16 cellular contexts compared by ENCODE assay signal in the genomic region with DNA sequence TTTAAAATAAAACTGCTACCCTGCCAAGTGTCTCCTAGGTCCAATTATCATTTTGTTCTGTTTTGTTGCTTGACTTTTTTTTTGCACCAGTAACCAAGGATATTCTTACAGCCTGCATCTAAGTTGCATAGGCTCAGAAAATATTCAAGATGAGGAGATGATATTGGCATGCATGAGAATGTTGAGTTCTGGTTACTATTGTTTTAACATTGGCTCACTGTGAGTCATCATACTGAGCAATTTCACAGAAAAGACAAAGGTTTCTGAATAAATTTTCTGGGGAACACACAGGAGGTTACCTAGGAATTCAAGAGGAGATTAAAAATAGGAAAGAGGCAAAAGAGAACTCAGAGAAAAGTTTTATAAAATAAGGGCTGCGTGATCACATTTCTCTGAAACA.
DNase-seq lines count a peak whose midpoint lies in the region; ATAC-seq, FAIRE-seq and TF ChIP-seq lines count a peak whose summit lies in the region.
"Had no signal": no experiment of that assay in that cellular context is flagged by ENCODE, and none has a peak within 500 bp of the region (broad histone marks: within the 10 kb centered on the region; RNA-seq: fewer than 3 reads in every experiment).

No MANE protein-coding gene starts in this region.

- no peaks in the 10 kb centered on the region for H3K9me3 ChIP-seq in skeletal muscle satellite cell (replicated peaks; ENCODE audit: low read length)
- H3K9me3 ChIP-seq in upper lobe of right lung: no peaks in the 10 kb centered on the region
- H3K9me3 ChIP-seq: BLaER1, suprapubic skin had no signal

- peaks cover 5% of the 10 kb centered on the region for H3K4me1 ChIP-seq in foreskin keratinocyte
- H3K4me1 ChIP-seq in skeletal muscle satellite cell (ENCODE audit: control insufficient read depth, insufficient read depth, low read length): peaks cover 38% of the 10 kb centered on the region
- H3K4me1 ChIP-seq in upper lobe of right lung: no peaks in the 10 kb centered on the region
- H3K4me1 ChIP-seq: BLaER1, suprapubic skin had no signal

- H3K27ac ChIP-seq in foreskin keratinocyte (peak overlapping the region; percentile 41), upper lobe of right lung (no peak overlapping the region)
- H3K27ac ChIP-seq: BLaER1, SK-N-MC, suprapubic skin had no signal

- DNase-seq in HS-5 (ENCODE audit: low read depth) (peak; percentile 84), bronchial epithelial cell (ENCODE audit: low read depth) (peak; percentile 49), foreskin keratinocyte (peak; percentile 70 to 91), NCI-H69 (lab: John Stamatoyannopoulos, UW) (no peak), upper lobe of right lung (no peak), NCI-H748 treated with DMSO at 0.1 percent for 48 hours (lab: John Stamatoyannopoulos, UW) (no peak)
- DNase-seq: activated CD4-positive, alpha-beta T cell treated with anti-CD3 and anti-CD28 coated beads, Interleukin-2, amount 10 ng/mL, durations not matched to agents 24 days and 14 days; hippocampal formation; NCI-H446 had no signal

- H3K4me3 ChIP-seq in bronchial epithelial cell (ENCODE audit: low read depth, low read length) (no peak overlapping the region), skeletal muscle satellite cell (ENCODE audit: low read length) (no peak overlapping the region), upper lobe of right lung (no peak overlapping the region)
- H3K4me3 ChIP-seq: BLaER1, SK-N-MC, suprapubic skin had no signal

- intact Hi-C loops in upper lobe of right lung (cut with DNase I): no loop called here

- ATAC-seq in foreskin keratinocyte: peak; percentile 82
- ATAC-seq in upper lobe of right lung: no peak
- no peak for ATAC-seq in HG03571 (IDR thresholded peaks at IDR 0.05; ENCODE audit: unreplicated experiment)
- ATAC-seq: activated naive CD4-positive, alpha-beta T cell treated with anti-CD3 and anti-CD28 coated beads, Interleukin-2, amount 50 U/mL, for 72 hours; left lobe of liver had no signal

- peak overlapping the region; percentile 69 for H3K9ac ChIP-seq in skeletal muscle satellite cell (ENCODE audit: low read depth, low read length)
- H3K9ac ChIP-seq: BLaER1 had no signal

- no peak for FAIRE-seq in bronchial epithelial cell (lab: Jason Lieb, UNC)

- TF ChIP-seq CTCF in bronchial epithelial cell (IDR thresholded peaks at IDR 0.05; ENCODE audit: insufficient read depth, low read length, severe bottlenecking): no peak
- TF ChIP-seq CTCF in foreskin keratinocyte (conservative IDR thresholded peaks at IDR 0.05): no peak
- TF ChIP-seq CTCF in upper lobe of right lung (IDR thresholded peaks at IDR 0.05): no peak

- H3K36me3 ChIP-seq in bronchial epithelial cell (ENCODE audit: control insufficient read depth, insufficient read depth, low read length): no peaks in the 10 kb centered on the region
- H3K36me3 ChIP-seq in skeletal muscle satellite cell (ENCODE audit: insufficient read depth, low read length): no peaks in the 10 kb centered on the region
- no peaks in the 10 kb centered on the region for H3K36me3 ChIP-seq in upper lobe of right lung
- H3K36me3 ChIP-seq: BLaER1, suprapubic skin had no signal

- peak overlapping the region; percentile 36 for H3K4me2 ChIP-seq in skeletal muscle satellite cell (ENCODE audit: low read length)
- H3K4me2 ChIP-seq: BLaER1 had no signal

- H3K27me3 ChIP-seq in bronchial epithelial cell (ENCODE audit: control insufficient read depth, insufficient read depth, low read length) (no peaks in the 10 kb centered on the region), foreskin keratinocyte (no peaks in the 10 kb centered on the region), skeletal muscle satellite cell (ENCODE audit: control insufficient read depth, insufficient read depth, low read length) (no peaks in the 10 kb centered on the region), upper lobe of right lung (no peaks in the 10 kb centered on the region)
- H3K27me3 ChIP-seq: BLaER1, suprapubic skin had no signal

Comparison
In these comparisons a context has a peak if more than half of its experiments do, and no peak if none do; other contexts are left out.
1. DNase-seq: peak in HS-5 (single experiment), bronchial epithelial cell (single experiment) and foreskin keratinocyte (2 of 2); none in NCI-H69 (single experiment), upper lobe of right lung (single experiment) and NCI-H748 treated with DMSO at 0.1 percent for 48 hours (single experiment).